In genomic region chr2:102304268-102304667, GRCh38 we compare ENCODE assay signal across 15 cellular contexts. TPM values are rescaled to one million over a fixed set of nuclear protein-coding genes. Genes with fewer than 3 reads are reported as not detected.
DNase-seq lines count a peak whose midpoint lies in the region; ATAC-seq and TF ChIP-seq lines count a peak whose summit lies in the region.
"Had no signal": no experiment of that assay in that cellular context is flagged by ENCODE, and none has a peak within 500 bp of the region (broad histone marks: within the 10 kb centered on the region; RNA-seq: fewer than 3 reads in every experiment).

No MANE protein-coding gene starts in this region.

- no peak for DNase-seq in activated T-cell treated with anti-CD3 and anti-CD28 coated beads, Interleukin-2, amount 50 U/mL, for 72 hours
- no peak for DNase-seq in activated T-cell treated with anti-CD3 and anti-CD28 coated beads, Interleukin-2, amount 50 U/mL, for 1 hour
- no peak for DNase-seq in activated T-helper 1 cell treated with anti-CD3 and anti-CD28 coated beads, Interleukin-12 subunit alpha, Interleukin-12 subunit beta, Interleukin-2, Interleukin-4 antibody, amounts not matched to agents 30 ng/mL and 10 ng/mL and 1 ng/mL, durations not matched to agents 14 hours and 24 hours and 36 hours (ENCODE audit: low spot score)
- DNase-seq in fibroblast of gingiva (ENCODE audit: low read depth) (peak; percentile 23), NK-92 (lab: John Stamatoyannopoulos, UW; ENCODE audit: unreplicated experiment) (no peak), mesothelial cell of epicardium (ENCODE audit: low spot score in 2 of 2, unreplicated experiment in 2 of 2) (no peak), Ammon's horn (ENCODE audit: low spot score) (no peak)
- no peak for DNase-seq in stimulated activated naive CD8-positive, alpha-beta T cell treated with anti-CD3 and anti-CD28 coated beads, Interleukin-15, amount 100 ng/mL, for 72 hours
- DNase-seq: DND-41, esophagus squamous epithelium, NCI-H1436 treated with DMSO at 0.1 percent for 48 hours, NCI-H2227 treated with DMSO at 0.1 percent for 48 hours, WERI-Rb-1 had no signal

- intact Hi-C loops in activated T-helper 1 cell treated with anti-CD3 and anti-CD28 coated beads, Interleukin-12 subunit alpha, Interleukin-12 subunit beta, Interleukin-2, Interleukin-4 antibody, amounts not matched to agents 30 ng/mL and 10 ng/mL and 1 ng/mL, durations not matched to agents 14 hours and 24 hours and 36 hours (cut with micrococcal nuclease): loop anchor here (1.0 to 5.0 kb wide), 10 partner anchors 9 to 277 kb away; no protein-coding TSS in a partner anchor

- peaks cover 0 to 4% of the 10 kb centered on the region in 2 donors for H3K36me3 Mint-ChIP-seq in activated T-cell treated with anti-CD3 and anti-CD28 coated beads, Interleukin-2, amount 50 U/mL, for 72 hours (ENCODE audit: insufficient read depth in 2 of 2)
- H3K36me3 Mint-ChIP-seq in activated T-helper 1 cell treated with anti-CD3 and anti-CD28 coated beads, Interleukin-12 subunit alpha, Interleukin-12 subunit beta, Interleukin-2, Interleukin-4 antibody, amounts not matched to agents 30 ng/mL and 10 ng/mL and 1 ng/mL, durations not matched to agents 14 hours and 24 hours and 36 hours (ENCODE audit: low read depth): peaks cover 17% of the 10 kb centered on the region
- H3K36me3 Mint-ChIP-seq in mesothelial cell of epicardium: no peaks in the 10 kb centered on the region

- H3K27ac Mint-ChIP-seq in activated T-cell treated with anti-CD3 and anti-CD28 coated beads, Interleukin-2, amount 50 U/mL, for 72 hours: peak overlapping the region; percentile 98
- H3K27ac Mint-ChIP-seq in activated T-helper 1 cell treated with anti-CD3 and anti-CD28 coated beads, Interleukin-12 subunit alpha, Interleukin-12 subunit beta, Interleukin-2, Interleukin-4 antibody, amounts not matched to agents 30 ng/mL and 10 ng/mL and 1 ng/mL, durations not matched to agents 14 hours and 24 hours and 36 hours: peak overlapping the region; percentile 91
- peak overlapping the region; percentile 43 to 92 for H3K27ac Mint-ChIP-seq in stimulated activated naive CD8-positive, alpha-beta T cell treated with anti-CD3 and anti-CD28 coated beads, Interleukin-15, amount 100 ng/mL, for 72 hours
- no peak overlapping the region for H3K27ac Mint-ChIP-seq in mesothelial cell of epicardium

- TF ChIP-seq CTCF in mesothelial cell of epicardium (IDR thresholded peaks at IDR 0.05; ENCODE audit: unreplicated experiment): no peak

- no peaks in the 10 kb centered on the region for H3K27me3 Mint-ChIP-seq in activated T-cell treated with anti-CD3 and anti-CD28 coated beads, Interleukin-2, amount 50 U/mL, for 72 hours (ENCODE audit: low read depth)
- no peaks in the 10 kb centered on the region for H3K27me3 Mint-ChIP-seq in activated T-helper 1 cell treated with anti-CD3 and anti-CD28 coated beads, Interleukin-12 subunit alpha, Interleukin-12 subunit beta, Interleukin-2, Interleukin-4 antibody, amounts not matched to agents 30 ng/mL and 10 ng/mL and 1 ng/mL, durations not matched to agents 14 hours and 24 hours and 36 hours (ENCODE audit: insufficient read depth)
- H3K27me3 Mint-ChIP-seq in stimulated activated naive CD8-positive, alpha-beta T cell treated with anti-CD3 and anti-CD28 coated beads, Interleukin-15, amount 100 ng/mL, for 72 hours: no peaks in the 10 kb centered on the region
- peaks cover 50% of the 10 kb centered on the region for H3K27me3 Mint-ChIP-seq in mesothelial cell of epicardium (ENCODE audit: low read depth)

- peak; percentile 43 to 47 for ATAC-seq in activated T-cell treated with anti-CD3 and anti-CD28 coated beads, Interleukin-2, amount 50 U/mL, for 72 hours (replicated peaks in 1 of 2)
- no peak for ATAC-seq in stimulated activated naive CD8-positive, alpha-beta T cell treated with anti-CD3 and anti-CD28 coated beads, Interleukin-15, amount 100 ng/mL, for 72 hours

- peak overlapping the region; percentile 74 to 75 for H3K4me3 Mint-ChIP-seq in activated T-cell treated with anti-CD3 and anti-CD28 coated beads, Interleukin-2, amount 50 U/mL, for 72 hours
- peak overlapping the region; percentile 41 for H3K4me3 Mint-ChIP-seq in activated T-helper 1 cell treated with anti-CD3 and anti-CD28 coated beads, Interleukin-12 subunit alpha, Interleukin-12 subunit beta, Interleukin-2, Interleukin-4 antibody, amounts not matched to agents 30 ng/mL and 10 ng/mL and 1 ng/mL, durations not matched to agents 14 hours and 24 hours and 36 hours
- H3K4me3 Mint-ChIP-seq in stimulated activated naive CD8-positive, alpha-beta T cell treated with anti-CD3 and anti-CD28 coated beads, Interleukin-15, amount 100 ng/mL, for 72 hours: peak overlapping the region; percentile 11 to 56
- no peak overlapping the region for H3K4me3 Mint-ChIP-seq in mesothelial cell of epicardium
- H3K4me3 Mint-ChIP-seq: neural crest cell had no signal

- peaks cover 57% of the 10 kb centered on the region for H3K4me1 Mint-ChIP-seq in activated T-cell treated with anti-CD3 and anti-CD28 coated beads, Interleukin-2, amount 50 U/mL, for 72 hours (ENCODE audit: low read depth)
- H3K4me1 Mint-ChIP-seq in activated T-helper 1 cell treated with anti-CD3 and anti-CD28 coated beads, Interleukin-12 subunit alpha, Interleukin-12 subunit beta, Interleukin-2, Interleukin-4 antibody, amounts not matched to agents 30 ng/mL and 10 ng/mL and 1 ng/mL, durations not matched to agents 14 hours and 24 hours and 36 hours (ENCODE audit: low read depth): peaks cover 54% of the 10 kb centered on the region
- H3K4me1 Mint-ChIP-seq in stimulated activated naive CD8-positive, alpha-beta T cell treated with anti-CD3 and anti-CD28 coated beads, Interleukin-15, amount 100 ng/mL, for 72 hours: peaks cover 53% of the 10 kb centered on the region
- no peaks in the 10 kb centered on the region for H3K4me1 Mint-ChIP-seq in mesothelial cell of epicardium
- H3K4me1 Mint-ChIP-seq: neural crest cell had no signal

- peaks cover 0 to 1% of the 10 kb centered on the region in 2 donors for H3K9me3 Mint-ChIP-seq in activated T-cell treated with anti-CD3 and anti-CD28 coated beads, Interleukin-2, amount 50 U/mL, for 72 hours
- H3K9me3 Mint-ChIP-seq in activated T-helper 1 cell treated with anti-CD3 and anti-CD28 coated beads, Interleukin-12 subunit alpha, Interleukin-12 subunit beta, Interleukin-2, Interleukin-4 antibody, amounts not matched to agents 30 ng/mL and 10 ng/mL and 1 ng/mL, durations not matched to agents 14 hours and 24 hours and 36 hours: peaks cover 5% of the 10 kb centered on the region
- peaks cover 0 to 4% of the 10 kb centered on the region in 2 donors for H3K9me3 Mint-ChIP-seq in stimulated activated naive CD8-positive, alpha-beta T cell treated with anti-CD3 and anti-CD28 coated beads, Interleukin-15, amount 100 ng/mL, for 72 hours
- H3K9me3 Mint-ChIP-seq in mesothelial cell of epicardium: no peaks in the 10 kb centered on the region
- H3K9me3 Mint-ChIP-seq: activated naive CD4-positive, alpha-beta T cell treated with anti-CD3 and anti-CD28 coated beads for 36 hours; neural crest cell had no signal

RNA-seq across cellular contexts. Expression of gene IL1RL1, which starts 7.1 kb away (rescaled TPM):
- 1 to 10 TPM; 1.6 to 2.2 TPM for total RNA-seq in activated T-cell treated with anti-CD3 and anti-CD28 coated beads, Interleukin-2, amount 50 U/mL, for 72 hours
- total RNA-seq in activated T-helper 1 cell treated with anti-CD3 and anti-CD28 coated beads, Interleukin-12 subunit alpha, Interleukin-12 subunit beta, Interleukin-2, Interleukin-4 antibody, amounts not matched to agents 30 ng/mL and 10 ng/mL and 1 ng/mL, durations not matched to agents 14 hours and 24 hours and 36 hours: 3.9 and 4.8 TPM in 2 replicates
- 0.09 to 0.18 TPM in 2 of 3 replicates, not detected in the other for total RNA-seq in mesothelial cell of epicardium
- total RNA-seq: neural crest cell had no signal

RNA-seq across cellular contexts. Expression of gene IL18R1, which starts 51.3 kb away (rescaled TPM):
- 10 to 100 TPM; 56.5 to 68.0 TPM for total RNA-seq in activated T-cell treated with anti-CD3 and anti-CD28 coated beads, Interleukin-2, amount 50 U/mL, for 72 hours
- 57.8 and 61.3 TPM in 2 replicates for total RNA-seq in activated T-helper 1 cell treated with anti-CD3 and anti-CD28 coated beads, Interleukin-12 subunit alpha, Interleukin-12 subunit beta, Interleukin-2, Interleukin-4 antibody, amounts not matched to agents 30 ng/mL and 10 ng/mL and 1 ng/mL, durations not matched to agents 14 hours and 24 hours and 36 hours
- 0.71 to 2.3 TPM (median 1.1 TPM) in 3 replicates for total RNA-seq in mesothelial cell of epicardium
- total RNA-seq: neural crest cell had no signal

Comparison
In these comparisons a context has a peak if more than half of its experiments do, and no peak if none do; other contexts are left out.
1. RNA of gene IL18R1, which starts 51.3 kb away (total RNA-seq): 56.5 to 68.0 TPM in activated T-cell treated with anti-CD3 and anti-CD28 coated beads, Interleukin-2, amount 50 U/mL, for 72 hours and 57.8 to 61.3 TPM in activated T-helper 1 cell treated with anti-CD3 and anti-CD28 coated beads, Interleukin-12 subunit alpha, Interleukin-12 subunit beta, Interleukin-2, Interleukin-4 antibody, amounts not matched to agents 30 ng/mL and 10 ng/mL and 1 ng/mL, durations not matched to agents 14 hours and 24 hours and 36 hours; 0.71 to 2.3 TPM in mesothelial cell of epicardium; every median in the first group is over 10 times any median in the second.